In genomic region chr22:17536269-17536668, GRCh38 we compare ENCODE assay signal across 13 cellular contexts. TPM values are rescaled to one million over a fixed set of nuclear protein-coding genes. Genes with fewer than 3 reads are reported as not detected.
DNase-seq lines count a peak whose midpoint lies in the region; TF ChIP-seq lines count a peak whose summit lies in the region.
"Had no signal": no experiment of that assay in that cellular context is flagged by ENCODE, and none has a peak within 500 bp of the region (broad histone marks: within the 10 kb centered on the region; RNA-seq: fewer than 3 reads in every experiment).

No MANE protein-coding gene starts in this region.

- no peaks in the 10 kb centered on the region for H3K27me3 ChIP-seq in HAP-1 (ENCODE audit: low read depth)

- peaks cover 18% of the 10 kb centered on the region for H3K36me3 ChIP-seq in HAP-1 (replicated peaks)

- peak; percentile 30 for DNase-seq in AG08395 (ENCODE audit: low spot score)
- DNase-seq in NCI-H446 (lab: John Stamatoyannopoulos, UW), result peak; percentile 81 to 97
- DNase-seq in epithelial cell of esophagus (ENCODE audit: low read depth), result peak; percentile 28
- DNase-seq in occipital lobe (lab: John Stamatoyannopoulos, UW), result peak; percentile 31
- DNase-seq in KG1 (lab: John Stamatoyannopoulos, UW), result no peak
- DNase-seq in activated T-cell treated with anti-CD3 and anti-CD28 coated beads for 4 hours, result no peak
- no peak for DNase-seq in HAP-1 (ENCODE audit: low spot score in 2 of 2)
- no peak for DNase-seq in NCI-H1092 (lab: John Stamatoyannopoulos, UW)
- DNase-seq: activated T-cell treated with anti-CD3 and anti-CD28 coated beads, Interleukin-2, amount 50 U/mL, for 4 hours; DND-41; effector CD8-positive, alpha-beta T cell; NCI-H226 had no signal

- TF ChIP-seq CTCF in epithelial cell of esophagus (IDR thresholded peaks at IDR 0.05; ENCODE audit: insufficient read depth, low read depth, low read length, missing control alignments), result no peak

- H3K4me1 ChIP-seq in HAP-1, result peaks cover 5% of the 10 kb centered on the region

- in situ Hi-C loops in HAP-1 (cut with MboI; ENCODE audit: low sequenced_read_pairs), result no loop called here

- no peaks in the 10 kb centered on the region for H3K9me3 ChIP-seq in HAP-1

- H3K4me3 ChIP-seq in epithelial cell of esophagus (ENCODE audit: low read length), result no peak overlapping the region
- no peak overlapping the region for H3K4me3 ChIP-seq in HAP-1
- H3K4me3 ChIP-seq: skin epidermis had no signal

RNA-seq across cellular contexts. Expression of gene SLC25A18, which starts 27.0 kb away (rescaled TPM):
- 6.4 TPM for total RNA-seq in occipital lobe
- total RNA-seq: activated T-cell treated with anti-CD3 and anti-CD28 coated beads, Interleukin-2, amount 50 U/mL, for 4 hours had no signal

Comparison
In these comparisons a context has a peak if more than half of its experiments do, and no peak if none do; other contexts are left out.
1. DNase-seq: peak in AG08395 (single experiment), NCI-H446 (2 of 2), epithelial cell of esophagus (single experiment) and occipital lobe (single experiment); none in KG1 (single experiment), activated T-cell treated with anti-CD3 and anti-CD28 coated beads for 4 hours (single experiment), HAP-1 (0 of 2) and NCI-H1092 (single experiment).